ENCODE assay signal across 1 cellular context in the genomic region with DNA sequence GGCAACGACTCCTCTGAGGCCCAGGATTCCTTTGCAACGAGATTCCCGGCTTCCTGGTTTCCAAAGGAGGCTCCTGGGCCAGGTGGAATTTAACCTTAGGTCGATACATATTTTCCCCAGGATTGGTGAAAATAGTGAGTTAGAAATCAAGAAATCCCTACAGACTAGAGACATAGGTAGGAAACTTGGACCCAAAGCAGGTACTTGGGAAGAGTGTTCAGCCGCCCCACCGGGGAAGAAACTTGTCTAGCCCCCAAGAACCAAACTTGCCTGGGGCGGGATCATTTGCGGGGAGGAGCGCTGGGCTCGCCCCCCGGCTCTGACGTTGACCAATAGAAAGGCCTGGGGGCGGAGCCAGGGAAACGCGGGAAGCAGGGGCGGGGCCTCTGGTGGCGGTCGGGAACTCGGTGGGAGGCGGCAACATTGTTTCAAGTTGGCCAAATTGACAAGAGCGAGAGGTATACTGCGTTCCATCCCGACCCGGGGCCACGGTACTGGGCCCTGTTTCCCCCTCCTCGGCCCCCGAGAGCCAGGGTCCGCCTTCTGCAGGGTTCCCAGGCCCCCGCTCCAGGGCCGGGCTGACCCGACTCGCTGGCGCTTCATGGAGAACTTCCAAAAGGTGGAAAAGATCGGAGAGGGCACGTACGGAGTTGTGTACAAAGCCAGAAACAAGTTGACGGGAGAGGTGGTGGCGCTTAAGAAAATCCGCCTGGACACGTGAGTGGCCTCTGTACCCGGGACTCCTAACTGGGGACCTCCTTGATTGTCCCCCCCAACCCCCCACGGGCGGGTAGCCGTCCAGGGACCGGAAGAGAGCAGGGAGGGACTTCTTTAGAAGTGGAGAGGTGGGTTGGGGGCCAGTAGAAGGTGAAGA.
TF ChIP-seq lines count a peak whose summit lies in the region.

A gene (plus strand): TSS at position 423 of the 874 bp plus-strand sequence. CDS start 179 bp downstream, at position 602.

TF ChIP-seq in K562, 482 proteins besides CTCF, POLR2A, EP300 and RAD21 (continued from another document and continues in another):
- TF ChIP-seq U2AF1 (optimal IDR thresholded peaks at IDR 0.05; ENCODE audit: low read depth, low read length) (no peak), SNIP1 (IDR thresholded peaks at IDR 0.05; ENCODE audit: low read depth) (no peak), BCL6 (CRISPR knock-in tag; IDR thresholded peaks at IDR 0.05) (no peak), MTA3 (IDR thresholded peaks at IDR 0.05; ENCODE audit: borderline replicate concordance) (peak; percentile 54; the same call in 1 of the 2 replicates), ZBTB7A (IDR thresholded peaks at IDR 0.05; ENCODE audit: borderline replicate concordance, control insufficient read depth, low read depth, low read length) (peak; percentile 45; the same call in 1 of the 2 replicates), ZNF699 (CRISPR knock-in tag; IDR thresholded peaks at IDR 0.05; ENCODE audit: insufficient replicate concordance) (no peak), EWSR1 (IDR thresholded peaks at IDR 0.05; ENCODE audit: borderline replicate concordance, low read depth, partially characterized antibody) (no peak), NCOA2 (IDR thresholded peaks at IDR 0.05; ENCODE audit: partially characterized antibody in 2 of 2) (no peak), HDAC1 (IDR thresholded peaks at IDR 0.05) (peak in 1 of 2 experiments; percentile 67; a peak in 1 of 4 replicates), ZNF282 (CRISPR knock-in tag; IDR thresholded peaks at IDR 0.05) (no peak), POLR2AphosphoS5 (IDR thresholded peaks at IDR 0.05; ENCODE audit: control insufficient read depth, insufficient read depth, low read depth, low read length) (peak; percentile 76; the same call in 1 of the 2 replicates), RBFOX2 (IDR thresholded peaks at IDR 0.05; ENCODE audit: low read depth, low read length) (peak; percentile 91), FOXJ3 (CRISPR knock-in tag; IDR thresholded peaks at IDR 0.05) (no peak), RFX1 (IDR thresholded peaks at IDR 0.05) (peak; percentile 54; the same call in 1 of the 2 replicates), NFRKB (IDR thresholded peaks at IDR 0.05; ENCODE audit: low read depth) (0 out of 2 replicates have a peak, but pooled peaks have one; percentile 33), GTF2F1 (IDR thresholded peaks at IDR 0.05; ENCODE audit: low read depth, low read length) (0 out of 2 replicates have a peak, but pooled peaks have one; percentile 42), NRF1 (conservative IDR thresholded peaks at IDR 0.05 in 1 of 2, IDR thresholded peaks at IDR 0.05 in 1 of 2) (peak; percentile 35 to 47), SRSF1 (IDR thresholded peaks at IDR 0.05; ENCODE audit: low read depth, low read length) (no peak), FIP1L1 (IDR thresholded peaks at IDR 0.05; ENCODE audit: low read depth, low read length, poor library complexity, severe bottlenecking) (peak; percentile 23), KAT2B (IDR thresholded peaks at IDR 0.05; ENCODE audit: low read depth, low read length) (no peak), BACH1 (tag; IDR thresholded peaks at IDR 0.05) (no peak), PML (IDR thresholded peaks at IDR 0.05; ENCODE audit: low read length) (peak; percentile 53; the same call in 1 of the 2 replicates), RB1 (IDR thresholded peaks at IDR 0.05; ENCODE audit: low read depth) (peak; percentile 82), CCAR2 (IDR thresholded peaks at IDR 0.05; ENCODE audit: low read depth, low read length) (no peak), POLR3G (IDR thresholded peaks at IDR 0.05; ENCODE audit: extremely low read depth, insufficient read length, insufficient replicate concordance) (no peak), L3MBTL2 (IDR thresholded peaks at IDR 0.05) (0 out of 2 replicates have a peak, but pooled peaks have one; percentile 26), NBN (IDR thresholded peaks at IDR 0.05; ENCODE audit: low read depth) (0 out of 2 replicates have a peak, but pooled peaks have one; percentile 8), CBX8 (IDR thresholded peaks at IDR 0.05; ENCODE audit: borderline replicate concordance, extremely low read depth, low read depth, low read length, poor library complexity, severe bottlenecking) (no peak), ZNF41 (CRISPR knock-in tag; conservative IDR thresholded peaks at IDR 0.05) (no peak), ATF1 (CRISPR knock-in tag; IDR thresholded peaks at IDR 0.05) (no peak), ATF1 (tag; IDR thresholded peaks at IDR 0.05) (peak; percentile 86), ZNF583 (CRISPR knock-in tag; IDR thresholded peaks at IDR 0.05) (no peak), ZFP36 (IDR thresholded peaks at IDR 0.05; ENCODE audit: low read depth, low read length, partially characterized antibody) (no peak), NCOA1 (IDR thresholded peaks at IDR 0.05; ENCODE audit: low read depth) (0 out of 2 replicates have a peak, but pooled peaks have one; percentile 16), ZNF253 (CRISPR knock-in tag; conservative IDR thresholded peaks at IDR 0.05) (no peak), KDM5B (IDR thresholded peaks at IDR 0.05; ENCODE audit: insufficient replicate concordance, low read depth, low read length) (peak; percentile 49), ZNF780A (CRISPR knock-in tag; IDR thresholded peaks at IDR 0.05) (no peak), ZBTB17 (CRISPR knock-in tag; IDR thresholded peaks at IDR 0.05) (no peak), ZNF445 (CRISPR knock-in tag; IDR thresholded peaks at IDR 0.05; ENCODE audit: low read depth) (no peak), NR2C1 (IDR thresholded peaks at IDR 0.05) (no peak), NR2C1 (tag; IDR thresholded peaks at IDR 0.05) (no peak), ZNF766 (CRISPR knock-in tag; conservative IDR thresholded peaks at IDR 0.05) (no peak), C11orf30 (IDR thresholded peaks at IDR 0.05; ENCODE audit: low read depth) (no peak)
- TF ChIP-seq, protein P1, sequence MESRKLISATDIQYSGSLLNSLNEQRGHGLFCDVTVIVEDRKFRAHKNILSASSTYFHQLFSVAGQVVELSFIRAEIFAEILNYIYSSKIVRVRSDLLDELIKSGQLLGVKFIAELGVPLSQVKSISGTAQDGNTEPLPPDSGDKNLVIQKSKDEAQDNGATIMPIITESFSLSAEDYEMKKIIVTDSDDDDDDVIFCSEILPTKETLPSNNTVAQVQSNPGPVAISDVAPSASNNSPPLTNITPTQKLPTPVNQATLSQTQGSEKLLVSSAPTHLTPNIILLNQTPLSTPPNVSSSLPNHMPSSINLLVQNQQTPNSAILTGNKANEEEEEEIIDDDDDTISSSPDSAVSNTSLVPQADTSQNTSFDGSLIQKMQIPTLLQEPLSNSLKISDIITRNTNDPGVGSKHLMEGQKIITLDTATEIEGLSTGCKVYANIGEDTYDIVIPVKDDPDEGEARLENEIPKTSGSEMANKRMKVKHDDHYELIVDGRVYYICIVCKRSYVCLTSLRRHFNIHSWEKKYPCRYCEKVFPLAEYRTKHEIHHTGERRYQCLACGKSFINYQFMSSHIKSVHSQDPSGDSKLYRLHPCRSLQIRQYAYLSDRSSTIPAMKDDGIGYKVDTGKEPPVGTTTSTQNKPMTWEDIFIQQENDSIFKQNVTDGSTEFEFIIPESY (CRISPR knock-in tag; IDR thresholded peaks at IDR 0.05) = no peak
- TF ChIP-seq, protein P2, sequence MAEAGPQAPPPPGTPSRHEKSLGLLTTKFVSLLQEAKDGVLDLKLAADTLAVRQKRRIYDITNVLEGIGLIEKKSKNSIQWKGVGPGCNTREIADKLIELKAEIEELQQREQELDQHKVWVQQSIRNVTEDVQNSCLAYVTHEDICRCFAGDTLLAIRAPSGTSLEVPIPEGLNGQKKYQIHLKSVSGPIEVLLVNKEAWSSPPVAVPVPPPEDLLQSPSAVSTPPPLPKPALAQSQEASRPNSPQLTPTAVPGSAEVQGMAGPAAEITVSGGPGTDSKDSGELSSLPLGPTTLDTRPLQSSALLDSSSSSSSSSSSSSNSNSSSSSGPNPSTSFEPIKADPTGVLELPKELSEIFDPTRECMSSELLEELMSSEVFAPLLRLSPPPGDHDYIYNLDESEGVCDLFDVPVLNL (CRISPR knock-in tag; IDR thresholded peaks at IDR 0.05; ENCODE audit: low read depth) = no peak
- TF ChIP-seq, protein P3, sequence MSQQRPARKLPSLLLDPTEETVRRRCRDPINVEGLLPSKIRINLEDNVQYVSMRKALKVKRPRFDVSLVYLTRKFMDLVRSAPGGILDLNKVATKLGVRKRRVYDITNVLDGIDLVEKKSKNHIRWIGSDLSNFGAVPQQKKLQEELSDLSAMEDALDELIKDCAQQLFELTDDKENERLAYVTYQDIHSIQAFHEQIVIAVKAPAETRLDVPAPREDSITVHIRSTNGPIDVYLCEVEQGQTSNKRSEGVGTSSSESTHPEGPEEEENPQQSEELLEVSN (IDR thresholded peaks at IDR 0.05; ENCODE audit: borderline replicate concordance in 1 of 2, extremely low read depth in 1 of 2, insufficient read depth in 1 of 2, insufficient read length in 1 of 2, low read depth in 1 of 2, low read length in 1 of 2, poor library complexity in 1 of 2, severe bottlenecking in 1 of 2) = peak in 1 of 2 experiments; percentile 27
- TF ChIP-seq, protein P4, sequence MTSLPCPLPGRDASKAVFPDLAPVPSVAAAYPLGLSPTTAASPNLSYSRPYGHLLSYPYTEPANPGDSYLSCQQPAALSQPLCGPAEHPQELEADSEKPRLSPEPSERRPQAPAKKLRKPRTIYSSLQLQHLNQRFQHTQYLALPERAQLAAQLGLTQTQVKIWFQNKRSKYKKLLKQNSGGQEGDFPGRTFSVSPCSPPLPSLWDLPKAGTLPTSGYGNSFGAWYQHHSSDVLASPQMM (CRISPR knock-in tag; IDR thresholded peaks at IDR 0.05) = 0 out of 2 replicates have a peak, but pooled peaks have one; percentile 55
- TF ChIP-seq, protein P5, sequence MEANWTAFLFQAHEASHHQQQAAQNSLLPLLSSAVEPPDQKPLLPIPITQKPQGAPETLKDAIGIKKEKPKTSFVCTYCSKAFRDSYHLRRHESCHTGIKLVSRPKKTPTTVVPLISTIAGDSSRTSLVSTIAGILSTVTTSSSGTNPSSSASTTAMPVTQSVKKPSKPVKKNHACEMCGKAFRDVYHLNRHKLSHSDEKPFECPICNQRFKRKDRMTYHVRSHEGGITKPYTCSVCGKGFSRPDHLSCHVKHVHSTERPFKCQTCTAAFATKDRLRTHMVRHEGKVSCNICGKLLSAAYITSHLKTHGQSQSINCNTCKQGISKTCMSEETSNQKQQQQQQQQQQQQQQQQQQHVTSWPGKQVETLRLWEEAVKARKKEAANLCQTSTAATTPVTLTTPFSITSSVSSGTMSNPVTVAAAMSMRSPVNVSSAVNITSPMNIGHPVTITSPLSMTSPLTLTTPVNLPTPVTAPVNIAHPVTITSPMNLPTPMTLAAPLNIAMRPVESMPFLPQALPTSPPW (CRISPR knock-in tag; IDR thresholded peaks at IDR 0.05) = peak; percentile 80
- TF ChIP-seq, protein P6, sequence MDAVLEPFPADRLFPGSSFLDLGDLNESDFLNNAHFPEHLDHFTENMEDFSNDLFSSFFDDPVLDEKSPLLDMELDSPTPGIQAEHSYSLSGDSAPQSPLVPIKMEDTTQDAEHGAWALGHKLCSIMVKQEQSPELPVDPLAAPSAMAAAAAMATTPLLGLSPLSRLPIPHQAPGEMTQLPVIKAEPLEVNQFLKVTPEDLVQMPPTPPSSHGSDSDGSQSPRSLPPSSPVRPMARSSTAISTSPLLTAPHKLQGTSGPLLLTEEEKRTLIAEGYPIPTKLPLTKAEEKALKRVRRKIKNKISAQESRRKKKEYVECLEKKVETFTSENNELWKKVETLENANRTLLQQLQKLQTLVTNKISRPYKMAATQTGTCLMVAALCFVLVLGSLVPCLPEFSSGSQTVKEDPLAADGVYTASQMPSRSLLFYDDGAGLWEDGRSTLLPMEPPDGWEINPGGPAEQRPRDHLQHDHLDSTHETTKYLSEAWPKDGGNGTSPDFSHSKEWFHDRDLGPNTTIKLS (IDR thresholded peaks at IDR 0.05; ENCODE audit: borderline replicate concordance, low read depth) = 0 out of 2 replicates have a peak, but pooled peaks have one; percentile 18
- TF ChIP-seq, protein P7, sequence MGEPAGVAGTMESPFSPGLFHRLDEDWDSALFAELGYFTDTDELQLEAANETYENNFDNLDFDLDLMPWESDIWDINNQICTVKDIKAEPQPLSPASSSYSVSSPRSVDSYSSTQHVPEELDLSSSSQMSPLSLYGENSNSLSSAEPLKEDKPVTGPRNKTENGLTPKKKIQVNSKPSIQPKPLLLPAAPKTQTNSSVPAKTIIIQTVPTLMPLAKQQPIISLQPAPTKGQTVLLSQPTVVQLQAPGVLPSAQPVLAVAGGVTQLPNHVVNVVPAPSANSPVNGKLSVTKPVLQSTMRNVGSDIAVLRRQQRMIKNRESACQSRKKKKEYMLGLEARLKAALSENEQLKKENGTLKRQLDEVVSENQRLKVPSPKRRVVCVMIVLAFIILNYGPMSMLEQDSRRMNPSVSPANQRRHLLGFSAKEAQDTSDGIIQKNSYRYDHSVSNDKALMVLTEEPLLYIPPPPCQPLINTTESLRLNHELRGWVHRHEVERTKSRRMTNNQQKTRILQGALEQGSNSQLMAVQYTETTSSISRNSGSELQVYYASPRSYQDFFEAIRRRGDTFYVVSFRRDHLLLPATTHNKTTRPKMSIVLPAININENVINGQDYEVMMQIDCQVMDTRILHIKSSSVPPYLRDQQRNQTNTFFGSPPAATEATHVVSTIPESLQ (CRISPR knock-in tag; IDR thresholded peaks at IDR 0.05) = no peak
